In genomic region chr17:43010667-43011308, GRCh38 we compare ENCODE assay signal across 15 cellular contexts. TPM values are rescaled to one million over a fixed set of nuclear protein-coding genes. Genes with fewer than 3 reads are reported as not detected.
A peak's percentile ranks its signal among the peaks of the same experiment; 100 is the strongest.
DNase-seq lines count a peak whose midpoint lies in the region; ATAC-seq, FAIRE-seq and TF ChIP-seq lines count a peak whose summit lies in the region.
"Had no signal": no experiment of that assay in that cellular context is flagged by ENCODE, and none has a peak within 500 bp of the region (broad histone marks: within the 10 kb centered on the region; RNA-seq: fewer than 3 reads in every experiment).

No MANE protein-coding gene starts in this region.

- no peaks in the 10 kb centered on the region for H3K27me3 ChIP-seq in duodenal mucosa (ENCODE audit: control insufficient read depth in 1 of 2, insufficient read depth in 2 of 2, low read length in 2 of 2)
- H3K27me3 ChIP-seq in pancreas: no peaks in the 10 kb centered on the region
- H3K27me3 ChIP-seq: thyroid gland had no signal

- H3K27ac ChIP-seq in duodenal mucosa (ENCODE audit: low read depth, low read length) (peak overlapping the region; percentile 7), pancreas (peak overlapping the region in 2 of 4 donors; percentile 42 to 63)
- H3K27ac ChIP-seq: thyroid gland had no signal

- no peak for TF ChIP-seq CTCF in pancreas (IDR thresholded peaks at IDR 0.05)

- H3K9ac ChIP-seq in duodenal mucosa (ENCODE audit: low read depth in 1 of 2, low read length in 2 of 2): peak overlapping the region in 1 of 2 donors; percentile 13

- 71 to 74% methylated on average over 5 of the region's 5 CpGs for WGBS in pancreas, 2 donors

- peaks cover 23 to 27% of the 10 kb centered on the region in 2 donors for H3K36me3 ChIP-seq in duodenal mucosa (ENCODE audit: control insufficient read depth in 1 of 2, insufficient read depth in 2 of 2, low read length in 2 of 2)
- no peaks in the 10 kb centered on the region for H3K36me3 ChIP-seq in pancreas

- intact Hi-C loops in pancreas (cut with DNase I): no loop called here

- H3K4me3 ChIP-seq in duodenal mucosa (ENCODE audit: low read depth in 1 of 2, low read length in 2 of 2) (no peak overlapping the region), pancreas (no peak overlapping the region)
- H3K4me3 ChIP-seq: skin epidermis, thyroid gland had no signal

- H3K4me1 ChIP-seq in duodenal mucosa (ENCODE audit: control insufficient read depth in 1 of 2, insufficient read depth in 2 of 2, low read length in 2 of 2) (peaks cover 19% of the 10 kb centered on the region in 2 donors), pancreas (peaks cover 0 to 9% (median 0%) of the 10 kb centered on the region in 3 donors)

- peak; percentile 6 for DNase-seq in NCI-H2196 (lab: John Stamatoyannopoulos, UW; ENCODE audit: unreplicated experiment)
- no peak for DNase-seq in NCI-H2196 treated with DMSO at 0.1 percent for 48 hours (lab: John Stamatoyannopoulos, UW; ENCODE audit: unreplicated experiment)
- DNase-seq in OCI-M1 (lab: John Stamatoyannopoulos, UW): peak; percentile 37
- peak in 2 of 6 donors; percentile 34 to 41 for DNase-seq in pancreas
- DNase-seq in hippocampal formation (lab: John Stamatoyannopoulos, UW): no peak
- DNase-seq: NCI-H446, nephron progenitor cell, RPMI8226, thyroid gland had no signal

- peak in 3 of 4 donors; percentile 17 to 26 (median 25) for ATAC-seq in pancreas
- no peak for ATAC-seq in HG03280 (IDR thresholded peaks at IDR 0.05; ENCODE audit: unreplicated experiment)
- no peak for ATAC-seq in GM18502 (IDR thresholded peaks at IDR 0.05; ENCODE audit: poor library complexity, unreplicated experiment)

- no peak for FAIRE-seq in pancreas (lab: Jason Lieb, UNC)
- FAIRE-seq: A204.1 had no signal

- H3K9me3 ChIP-seq in duodenal mucosa (ENCODE audit: control insufficient read depth in 1 of 2, low read length in 2 of 2) (no peaks in the 10 kb centered on the region), pancreas (no peaks in the 10 kb centered on the region)
- H3K9me3 ChIP-seq: thyroid gland had no signal

RNA-seq across cellular contexts. Expression of gene IFI35, which starts 4.2 kb away (rescaled TPM):
- total RNA-seq in pancreas: 10 to 100 TPM in 2 of 6 donors, 1 to 10 TPM in 4; 6.0 to 19.9 (median 7.7) TPM
- polyA plus RNA-seq in pancreas: 10 to 100 TPM; 20.2 to 23.9 TPM

RNA-seq across cellular contexts. Expression of gene VAT1, which starts 11.4 kb away (rescaled TPM):
- 100 to 1,000 TPM in 1 of 6 donors, 10 to 100 TPM in 5; 65.8 to 132 (median 80.5) TPM for total RNA-seq in pancreas
- polyA plus RNA-seq in pancreas: 10 to 100 TPM; 47.9 to 51.8 TPM

RNA-seq across cellular contexts. Expression of gene RPL27, which starts 12.6 kb away (rescaled TPM):
- total RNA-seq in pancreas: 100 to 1,000 TPM; 284 to 613 (median 489) TPM
- 1,000 to 10,000 TPM; 1,179 to 1,185 TPM for polyA plus RNA-seq in pancreas

RNA-seq across cellular contexts. Expression of gene RND2, which starts 14.2 kb away (rescaled TPM):
- total RNA-seq in pancreas: under 1 TPM; 0.22 to 0.71 (median 0.57) TPM
- polyA plus RNA-seq in pancreas: 1 to 10 TPM in 1 of 2 donors, under 1 TPM in 1; 0.46 to 1.1 TPM
- total RNA-seq: H4 had no signal

RNA-seq across cellular contexts. Expression of gene RUNDC1, which starts 30.4 kb away (rescaled TPM):
- total RNA-seq in pancreas: 10 to 100 TPM in 1 of 6 donors, 1 to 10 TPM in 5; 6.3 to 12.1 (median 7.9) TPM
- polyA plus RNA-seq in pancreas: 1 to 10 TPM; 9.1 to 9.6 TPM

Comparison
In these comparisons a context has a peak if more than half of its experiments do, and no peak if none do; other contexts are left out.
1. DNase-seq: peak in NCI-H2196 (single experiment) and OCI-M1 (single experiment); none in NCI-H2196 treated with DMSO at 0.1 percent for 48 hours (single experiment) and hippocampal formation (0 of 2).
2. ATAC-seq: peak in pancreas (3 of 4); none in HG03280 (single experiment) and GM18502 (single experiment).